Comparison of ENCODE assay signal across 1 cellular context in genomic region chr11:68749501-68750196, GRCh38.
TF ChIP-seq lines count a peak whose summit lies in the region.

No MANE protein-coding gene starts in this region.

TF ChIP-seq in GM23338, 12 proteins besides CTCF, POLR2A, EP300 and RAD21 (continued from another document):
- TF ChIP-seq ZNF114 (CRISPR knock-in tag; IDR thresholded peaks at IDR 0.05) (no peak), EZH2phosphoT487 (IDR thresholded peaks at IDR 0.05; ENCODE audit: unreplicated experiment) (no peak), POLR2AphosphoS5 (IDR thresholded peaks at IDR 0.05; ENCODE audit: low read depth) (no peak), JUNB (IDR thresholded peaks at IDR 0.05; ENCODE audit: unreplicated experiment) (no peak), CREB1 (CRISPR knock-in tag; IDR thresholded peaks at IDR 0.05; ENCODE audit: low read depth) (no peak), STAT1 (IDR thresholded peaks at IDR 0.05; ENCODE audit: unreplicated experiment) (no peak), REST (IDR thresholded peaks at IDR 0.05; ENCODE audit: unreplicated experiment) (no peak), ETS1 (IDR thresholded peaks at IDR 0.05) (no peak)
